1 cellular context compared by ENCODE assay signal in genomic region chr17:63578769-63579111, GRCh38.
TF ChIP-seq lines count a peak whose summit lies in the region.

No MANE protein-coding gene starts in this region.

TF ChIP-seq in HepG2, 621 proteins besides CTCF, POLR2A, EP300 and RAD21 (continued from another document and continues in another):
- TF ChIP-seq THAP7 (CRISPR knock-in tag; IDR thresholded peaks at IDR 0.05) (no peak), RBAK (CRISPR knock-in tag; IDR thresholded peaks at IDR 0.05) (no peak), SETDB1 (CRISPR knock-in tag; IDR thresholded peaks at IDR 0.05; ENCODE audit: borderline replicate concordance) (no peak), SALL2 (CRISPR knock-in tag; IDR thresholded peaks at IDR 0.05) (no peak), GTF3A (CRISPR knock-in tag; conservative IDR thresholded peaks at IDR 0.05) (no peak), MEIS1 (CRISPR knock-in tag; IDR thresholded peaks at IDR 0.05; ENCODE audit: borderline replicate concordance) (no peak), BCLAF1 (IDR thresholded peaks at IDR 0.05) (no peak), NBN (conservative IDR thresholded peaks at IDR 0.05) (no peak), MED1 (CRISPR knock-in tag; IDR thresholded peaks at IDR 0.05) (no peak), REL (CRISPR knock-in tag; conservative IDR thresholded peaks at IDR 0.05) (0 out of 2 replicates have a peak, but pooled peaks have one; percentile 5), E2F5 (CRISPR knock-in tag; conservative IDR thresholded peaks at IDR 0.05) (no peak), IKZF5 (CRISPR knock-in tag; IDR thresholded peaks at IDR 0.05) (no peak), HMGXB3 (CRISPR knock-in tag; IDR thresholded peaks at IDR 0.05; ENCODE audit: borderline replicate concordance) (0 out of 2 replicates have a peak, but pooled peaks have one; percentile 3), GMEB2 (CRISPR knock-in tag; IDR thresholded peaks at IDR 0.05; ENCODE audit: low read depth) (no peak), PITX1 (CRISPR knock-in tag; IDR thresholded peaks at IDR 0.05) (no peak), GLI4 (CRISPR knock-in tag; IDR thresholded peaks at IDR 0.05; ENCODE audit: borderline replicate concordance) (peak; percentile 79; the same call in 1 of the 2 replicates), ATM (IDR thresholded peaks at IDR 0.05; ENCODE audit: borderline replicate concordance) (no peak), ERF (CRISPR knock-in tag; IDR thresholded peaks at IDR 0.05) (0 out of 2 replicates have a peak, but pooled peaks have one; percentile 9), ZNF597 (CRISPR knock-in tag; IDR thresholded peaks at IDR 0.05) (no peak), HNF1A (IDR thresholded peaks at IDR 0.05; ENCODE audit: low read depth) (no peak), HNF1A (CRISPR knock-in tag; IDR thresholded peaks at IDR 0.05; ENCODE audit: borderline replicate concordance) (no peak), ZBTB25 (CRISPR knock-in tag; IDR thresholded peaks at IDR 0.05) (no peak), ZKSCAN8 (CRISPR knock-in tag; IDR thresholded peaks at IDR 0.05; ENCODE audit: borderline replicate concordance) (no peak), GABPB1 (CRISPR knock-in tag; IDR thresholded peaks at IDR 0.05) (no peak), ZNF34 (CRISPR knock-in tag; IDR thresholded peaks at IDR 0.05; ENCODE audit: borderline replicate concordance) (no peak), YEATS4 (CRISPR knock-in tag; IDR thresholded peaks at IDR 0.05; ENCODE audit: borderline replicate concordance) (no peak), ZNF766 (CRISPR knock-in tag; IDR thresholded peaks at IDR 0.05; ENCODE audit: borderline replicate concordance) (no peak), JDP2 (CRISPR knock-in tag; IDR thresholded peaks at IDR 0.05; ENCODE audit: borderline replicate concordance) (no peak), ELF3 (CRISPR knock-in tag; IDR thresholded peaks at IDR 0.05) (no peak), SRSF1 (optimal IDR thresholded peaks at IDR 0.05; ENCODE audit: low read depth, low read length) (no peak), TERF1 (CRISPR knock-in tag; IDR thresholded peaks at IDR 0.05) (no peak), MIER3 (CRISPR knock-in tag; IDR thresholded peaks at IDR 0.05; ENCODE audit: borderline replicate concordance) (no peak), BRD4 (CRISPR knock-in tag; IDR thresholded peaks at IDR 0.05) (no peak), TAF1 (CRISPR knock-in tag; IDR thresholded peaks at IDR 0.05) (no peak), CHD4 (IDR thresholded peaks at IDR 0.05; ENCODE audit: borderline replicate concordance, low read length) (no peak), MTA1 (CRISPR knock-in tag; IDR thresholded peaks at IDR 0.05; ENCODE audit: borderline replicate concordance) (no peak), ZNF3 (CRISPR knock-in tag; IDR thresholded peaks at IDR 0.05) (no peak), ISL2 (CRISPR knock-in tag; IDR thresholded peaks at IDR 0.05) (no peak), SMYD3 (CRISPR knock-in tag; IDR thresholded peaks at IDR 0.05) (no peak), E2F1 (CRISPR knock-in tag; IDR thresholded peaks at IDR 0.05) (no peak), FOXO1 (CRISPR knock-in tag; IDR thresholded peaks at IDR 0.05) (no peak), RORA (CRISPR knock-in tag; IDR thresholded peaks at IDR 0.05) (no peak)
